Comparison of ENCODE assay signal across 8 cellular contexts in the genomic region with DNA sequence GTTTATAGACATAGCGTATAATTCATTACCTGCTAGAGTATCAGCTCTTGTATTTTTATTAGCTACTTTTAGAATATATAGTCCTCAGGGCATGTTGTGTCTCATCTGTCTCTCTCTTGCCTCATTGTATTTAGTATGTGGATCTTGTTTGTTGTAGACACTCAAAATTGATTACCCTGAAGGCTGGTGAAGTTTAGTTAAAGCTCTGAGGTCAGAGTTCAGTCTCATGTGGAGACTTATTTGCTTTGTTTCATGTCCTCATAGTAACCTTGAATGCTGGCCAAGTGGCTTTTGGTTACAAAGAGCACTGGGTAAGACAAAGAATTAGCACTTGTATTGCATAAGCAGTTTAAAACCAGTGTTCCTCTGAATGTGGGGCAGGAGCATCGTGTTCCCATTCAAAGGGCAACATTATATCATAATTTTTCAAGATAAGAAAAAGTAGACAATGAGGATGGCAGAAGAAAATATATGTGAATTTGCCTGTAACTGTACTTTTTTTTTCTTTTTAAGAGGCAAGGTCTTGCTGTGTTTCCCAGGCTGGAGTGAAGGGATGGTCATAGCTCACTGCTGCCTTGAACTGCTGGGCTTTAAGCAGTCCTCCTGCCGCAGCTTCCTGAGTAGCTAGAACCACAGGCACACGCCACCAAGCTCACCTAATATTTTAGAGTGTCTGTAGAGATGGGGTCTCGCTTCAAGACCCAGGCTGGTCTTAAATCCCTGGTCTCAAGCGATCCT. TPM values are rescaled to one million over a fixed set of nuclear protein-coding genes. Genes with fewer than 3 reads are reported as not detected.
DNase-seq lines count a peak whose midpoint lies in the region; ATAC-seq, FAIRE-seq and TF ChIP-seq lines count a peak whose summit lies in the region.

No MANE protein-coding gene starts in this region.

- POLR2A ChIA-PET in T-cell (lab: Charles Lee) = interaction anchor here in 1 of 2 donors (0.6 kb wide), 1 partner anchor 25 kb away, joined by 3 read pairs; no protein-coding TSS in a partner anchor

- H3K36me3 Mint-ChIP-seq in endodermal cell (ENCODE audit: low read depth) (peaks cover 8% of the 10 kb centered on the region), T-cell (peaks cover 35% of the 10 kb centered on the region)

- ATAC-seq in pancreas (peak; percentile 87 to 91 (median 90)), T-cell (replicated peaks in 1 of 4) (no peak), HG03460 (IDR thresholded peaks at IDR 0.05; ENCODE audit: unreplicated experiment) (no peak)

- peak; percentile 61 for DNase-seq in DMS53 treated with DMSO at 0.1 percent for 48 hours (lab: John Stamatoyannopoulos, UW; ENCODE audit: unreplicated experiment)
- DNase-seq in NCI-H2029 treated with DMSO at 0.1 percent for 48 hours (lab: John Stamatoyannopoulos, UW) = peak; percentile 76
- DNase-seq in endodermal cell = no peak
- peak in 3 of 6 donors; percentile 76 to 81 (median 79) for DNase-seq in pancreas
- DNase-seq in NCI-H82 treated with DMSO at 0.1 percent for 48 hours (lab: John Stamatoyannopoulos, UW; ENCODE audit: unreplicated experiment) = no peak
- DNase-seq in T-cell = no peak
- no peak for DNase-seq in NCI-H1694 treated with DMSO at 0.1 percent for 48 hours (lab: John Stamatoyannopoulos, UW)

- no peaks in the 10 kb centered on the region for H3K4me1 ChIP-seq in endodermal cell (ENCODE audit: control insufficient read depth, insufficient read depth, low read length)
- peaks cover 29 to 32% (median 29%) of the 10 kb centered on the region in 3 donors for H3K4me1 ChIP-seq in pancreas

- CTCF ChIA-PET in T-cell (lab: Charles Lee) = no interaction called here

- TF ChIP-seq CTCF in endodermal cell (conservative IDR thresholded peaks at IDR 0.05) = no peak
- no peak for TF ChIP-seq CTCF in pancreas (IDR thresholded peaks at IDR 0.05)

- H3K27ac Mint-ChIP-seq in endodermal cell (no peak overlapping the region), T-cell (no peak overlapping the region)

- H3K4me3 Mint-ChIP-seq in endodermal cell (no peak overlapping the region), T-cell (peak overlapping the region in 1 of 3 donors; percentile 40)

- H3K4me1 Mint-ChIP-seq in endodermal cell (peaks cover 13% of the 10 kb centered on the region), T-cell (peaks cover 80 to 82% (median 82%) of the 10 kb centered on the region in 3 donors)

- H3K9me3 ChIP-seq in endodermal cell (ENCODE audit: control insufficient read depth, low read length) (no peaks in the 10 kb centered on the region), pancreas (no peaks in the 10 kb centered on the region)

- peak; percentile 88 for FAIRE-seq in pancreas (lab: Jason Lieb, UNC)

- no peaks in the 10 kb centered on the region for H3K27me3 Mint-ChIP-seq in endodermal cell (ENCODE audit: insufficient read depth)
- no peaks in the 10 kb centered on the region for H3K27me3 Mint-ChIP-seq in T-cell

- no peaks in the 10 kb centered on the region for H3K36me3 ChIP-seq in endodermal cell (ENCODE audit: control insufficient read depth, insufficient read depth, low read length)
- H3K36me3 ChIP-seq in pancreas = no peaks in the 10 kb centered on the region

- no peak overlapping the region for H3K9ac ChIP-seq in endodermal cell (ENCODE audit: extremely low read depth, low read length, poor library complexity, severe bottlenecking)

- intact Hi-C loops in pancreas (cut with DNase I) = no loop called here

- 93 to 100% methylated on average over 1 to 5 of the region's 6 CpGs for WGBS in endodermal cell (ENCODE audit: insufficient coverage in 1 of 2, insufficient read length in 1 of 2), 2 experiments
- 44 to 57% methylated on average over 6 of the region's 6 CpGs for WGBS in pancreas, 2 donors

- H3K27ac ChIP-seq in endodermal cell (ENCODE audit: low read depth, low read length) (peak overlapping the region; percentile 93), pancreas (peak overlapping the region; percentile 39 to 75 (median 64))

- no peak overlapping the region for H3K4me3 ChIP-seq in endodermal cell (ENCODE audit: low read length)
- no peak overlapping the region for H3K4me3 ChIP-seq in pancreas

- H3K9me3 Mint-ChIP-seq in endodermal cell (peaks cover 2% of the 10 kb centered on the region), T-cell (no peaks in the 10 kb centered on the region)

- H3K27me3 ChIP-seq in endodermal cell (ENCODE audit: control insufficient read depth, insufficient read depth, low read length, poor library complexity, severe bottlenecking) (no peaks in the 10 kb centered on the region), pancreas (no peaks in the 10 kb centered on the region)

RNA-seq across cellular contexts. Expression of gene CNST, which starts 17.4 kb away (rescaled TPM):
- 10 to 100 TPM; 14.7 to 20.3 TPM for total RNA-seq in endodermal cell
- polyA plus RNA-seq in endodermal cell (2013, experiment 1 of 2) = 11.6 TPM
- 12.0 TPM for polyA plus RNA-seq in endodermal cell (2013, experiment 2 of 2)
- total RNA-seq in pancreas = 10 to 100 TPM in 3 of 6 donors, 1 to 10 TPM in 3; 7.1 to 12.9 (median 10.6) TPM
- polyA plus RNA-seq in pancreas = 1 to 10 TPM; 3.6 to 7.3 TPM
- total RNA-seq in T-cell = 10 to 100 TPM; 69.0 to 87.3 (median 74.4) TPM

RNA-seq across cellular contexts. Expression of gene TFB2M, which starts 17.6 kb away (rescaled TPM):
- total RNA-seq in endodermal cell = 10 to 100 TPM; 13.2 to 13.7 TPM
- 14.2 TPM for polyA plus RNA-seq in endodermal cell (2013, experiment 1 of 2)
- polyA plus RNA-seq in endodermal cell (2013, experiment 2 of 2) = 14.4 TPM
- 1 to 10 TPM; 3.7 to 9.5 (median 7.1) TPM for total RNA-seq in pancreas
- polyA plus RNA-seq in pancreas = 1 to 10 TPM; 3.3 to 8.3 TPM
- 10 to 100 TPM in 3 of 5 donors, 1 to 10 TPM in 2; 8.5 to 11.8 (median 10.1) TPM for total RNA-seq in T-cell

Comparison
In these comparisons a context has a peak if more than half of its experiments do, and no peak if none do; other contexts are left out.
1. DNase-seq: peak in DMS53 treated with DMSO at 0.1 percent for 48 hours (single experiment) and NCI-H2029 treated with DMSO at 0.1 percent for 48 hours (single experiment); none in endodermal cell (single experiment), NCI-H82 treated with DMSO at 0.1 percent for 48 hours (single experiment), T-cell (0 of 34) and NCI-H1694 treated with DMSO at 0.1 percent for 48 hours (single experiment).
2. ATAC-seq: peak in pancreas (4 of 4); none in T-cell (0 of 4) and HG03460 (single experiment).